11 cellular contexts compared by ENCODE assay signal in the genomic region with DNA sequence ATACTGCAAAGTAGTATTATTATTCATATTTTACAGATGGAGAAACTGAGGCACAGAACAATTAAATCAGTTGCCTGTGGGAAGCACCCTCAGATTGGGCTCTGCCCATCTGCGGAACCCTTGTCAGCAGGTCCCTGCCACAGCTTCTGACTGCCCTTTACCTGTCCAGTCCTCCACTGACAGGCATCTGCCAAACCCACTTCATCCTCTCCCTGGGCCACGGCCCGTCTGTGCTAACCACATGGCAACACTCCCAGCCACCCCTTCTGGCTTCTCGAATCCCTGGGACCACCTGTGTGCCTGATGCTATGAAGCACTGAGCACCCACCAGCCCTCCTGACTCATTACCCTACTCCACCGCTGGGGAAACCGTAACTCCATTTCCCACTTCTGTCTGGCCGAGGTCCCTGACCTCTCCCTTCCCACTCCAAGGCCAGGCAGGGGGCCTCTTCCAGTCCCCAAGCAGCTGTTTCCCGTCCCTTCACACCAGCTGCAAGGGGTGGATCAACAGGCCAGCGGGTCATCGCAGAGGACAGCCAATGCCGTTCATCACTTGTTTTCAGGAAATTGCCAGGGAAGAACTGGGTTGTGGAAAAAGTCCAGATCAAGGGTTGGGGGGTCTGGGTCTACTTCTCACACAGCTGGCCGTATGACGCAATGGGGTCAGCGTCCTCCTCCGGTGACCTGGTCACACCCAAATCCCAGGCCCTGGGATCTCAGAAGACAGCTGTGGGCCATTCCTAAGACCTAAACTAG. TPM values are rescaled to one million over a fixed set of nuclear protein-coding genes. Genes with fewer than 3 reads are reported as not detected.
DNase-seq lines count a peak whose midpoint lies in the region; ATAC-seq and TF ChIP-seq lines count a peak whose summit lies in the region.
"Had no signal": no experiment of that assay in that cellular context is flagged by ENCODE, and none has a peak within 500 bp of the region (broad histone marks: within the 10 kb centered on the region; RNA-seq: fewer than 3 reads in every experiment).

No MANE protein-coding gene starts in this region.

- H3K9me3 ChIP-seq in mesenchymal stem cell (ENCODE audit: control insufficient read depth, low read length) (no peaks in the 10 kb centered on the region), upper lobe of right lung (no peaks in the 10 kb centered on the region)

- H2AFZ ChIP-seq in mesenchymal stem cell (ENCODE audit: low read depth, low read length), result no peak overlapping the region

- no peak overlapping the region for H3K18ac ChIP-seq in mesenchymal stem cell (ENCODE audit: low read depth in 1 of 2, low read length in 2 of 2)

- peak overlapping the region; percentile 57 for H3K27ac Mint-ChIP-seq in activated CD4-positive, alpha-beta T cell treated with anti-CD3 and anti-CD28 coated beads, Interleukin-2, amount 10 ng/mL, durations not matched to agents 7 days and 5 days

- WGBS in mesenchymal stem cell, result 15% methylated on average over 15 of the region's 15 CpGs

- ATAC-seq in upper lobe of right lung (peak; percentile 37), HG03025 (IDR thresholded peaks at IDR 0.05; ENCODE audit: low FRiP score, unreplicated experiment) (no peak)
- ATAC-seq: activated naive CD4-positive, alpha-beta T cell treated with anti-CD3 and anti-CD28 coated beads, Interleukin-2, amount 50 U/mL, for 72 hours had no signal

- peak; percentile 31 for TF ChIP-seq CTCF in upper lobe of right lung (IDR thresholded peaks at IDR 0.05)

- peaks cover 17% of the 10 kb centered on the region for H3K4me1 ChIP-seq in mesenchymal stem cell (ENCODE audit: control insufficient read depth, insufficient read depth, low read depth, low read length)
- peaks cover 22% of the 10 kb centered on the region for H3K4me1 ChIP-seq in upper lobe of right lung

- no peaks in the 10 kb centered on the region for H3K36me3 Mint-ChIP-seq in activated CD4-positive, alpha-beta T cell treated with anti-CD3 and anti-CD28 coated beads, Interleukin-2, amount 10 ng/mL, durations not matched to agents 7 days and 5 days (ENCODE audit: low read depth)
- H3K36me3 Mint-ChIP-seq: activated naive CD4-positive, alpha-beta T cell treated with anti-CD3 and anti-CD28 coated beads, Interleukin-2, amount 50 U/mL, for 72 hours had no signal

- no peak overlapping the region for H3K4me3 ChIP-seq in mesenchymal stem cell (ENCODE audit: insufficient read depth in 1 of 2, low read depth in 1 of 2, low read length in 2 of 2)
- H3K4me3 ChIP-seq in upper lobe of right lung, result peak overlapping the region; percentile 28

- no peak overlapping the region for H3K23ac ChIP-seq in mesenchymal stem cell (ENCODE audit: low read length in 2 of 2)

- H3K79me1 ChIP-seq in mesenchymal stem cell (replicated peaks; ENCODE audit: low read length, poor library complexity, severe bottlenecking), result no peaks in the 10 kb centered on the region

- no peak overlapping the region for H3K4me2 ChIP-seq in mesenchymal stem cell (ENCODE audit: low read length, poor library complexity, severe bottlenecking)

- H3K27me3 Mint-ChIP-seq in activated CD4-positive, alpha-beta T cell treated with anti-CD3 and anti-CD28 coated beads, Interleukin-2, amount 10 ng/mL, durations not matched to agents 7 days and 5 days, result peaks cover 45% of the 10 kb centered on the region

- H3K27me3 ChIP-seq in mesenchymal stem cell (ENCODE audit: control insufficient read depth in 1 of 2, insufficient read depth in 1 of 2, low read length in 2 of 2), result peaks cover 27 to 65% of the 10 kb centered on the region in 2 experiments
- H3K27me3 ChIP-seq in upper lobe of right lung, result no peaks in the 10 kb centered on the region

- H3K4ac ChIP-seq in mesenchymal stem cell (ENCODE audit: low read depth in 1 of 2, low read length in 2 of 2), result no peak overlapping the region

- POLR2A ChIA-PET in activated CD4-positive, alpha-beta T cell treated with anti-CD3 and anti-CD28 coated beads, Interleukin-2, amount 10 ng/mL, durations not matched to agents 7 days and 5 days (lab: Charles Lee), result interaction anchor here (0.5 to 0.6 kb wide), 2 partner anchors 14 to 390 kb away, joined by 3 to 8 read pairs; no protein-coding TSS in a partner anchor

- intact Hi-C loops in upper lobe of right lung (cut with DNase I), result no loop called here

- no peaks in the 10 kb centered on the region for H3K9me3 Mint-ChIP-seq in activated CD4-positive, alpha-beta T cell treated with anti-CD3 and anti-CD28 coated beads, Interleukin-2, amount 10 ng/mL, durations not matched to agents 7 days and 5 days
- H3K9me3 Mint-ChIP-seq: activated naive CD4-positive, alpha-beta T cell treated with anti-CD3 and anti-CD28 coated beads, Interleukin-2, amount 50 U/mL, for 72 hours had no signal

- H3K4me1 Mint-ChIP-seq in activated CD4-positive, alpha-beta T cell treated with anti-CD3 and anti-CD28 coated beads, Interleukin-2, amount 10 ng/mL, durations not matched to agents 7 days and 5 days, result peaks cover 21% of the 10 kb centered on the region

- no peak overlapping the region for H2BK120ac ChIP-seq in mesenchymal stem cell (ENCODE audit: low read depth, low read length)

- CTCF ChIA-PET in activated CD4-positive, alpha-beta T cell treated with anti-CD3 and anti-CD28 coated beads, Interleukin-2, amount 10 ng/mL, durations not matched to agents 7 days and 5 days (lab: Charles Lee), result interaction anchor here (0.5 to 4.7 kb wide), 5 partner anchors 13 to 844 kb away, joined by 3 to 38 read pairs (median 3); no protein-coding TSS in a partner anchor

- H3K4me3 Mint-ChIP-seq in activated CD4-positive, alpha-beta T cell treated with anti-CD3 and anti-CD28 coated beads, Interleukin-2, amount 10 ng/mL, durations not matched to agents 7 days and 5 days, result no peak overlapping the region

- no peak overlapping the region for H2AK5ac ChIP-seq in mesenchymal stem cell (ENCODE audit: low read length, severe bottlenecking)

- H3K9ac ChIP-seq in mesenchymal stem cell (ENCODE audit: low read length), result no peak overlapping the region

- H2BK12ac ChIP-seq in mesenchymal stem cell (ENCODE audit: low read length in 2 of 2), result no peak overlapping the region

- H3K27ac ChIP-seq in mesenchymal stem cell (ENCODE audit: low read length, poor library complexity, severe bottlenecking) (no peak overlapping the region), upper lobe of right lung (peak overlapping the region; percentile 97)

- H3K14ac ChIP-seq in mesenchymal stem cell (ENCODE audit: low read length in 2 of 2), result no peak overlapping the region

- H4K8ac ChIP-seq in mesenchymal stem cell (ENCODE audit: low read length), result no peak overlapping the region

- H4K91ac ChIP-seq in mesenchymal stem cell (ENCODE audit: low read length), result no peak overlapping the region

- H3K36me3 ChIP-seq in mesenchymal stem cell (ENCODE audit: control insufficient read depth in 1 of 2, insufficient read depth in 2 of 2, low read depth in 1 of 2, low read length in 2 of 2) (no peaks in the 10 kb centered on the region), upper lobe of right lung (no peaks in the 10 kb centered on the region)

- no peak overlapping the region for H2BK5ac ChIP-seq in mesenchymal stem cell (ENCODE audit: low read depth, low read length, poor library complexity, severe bottlenecking)

- H2BK15ac ChIP-seq in mesenchymal stem cell (ENCODE audit: low read depth, poor library complexity, severe bottlenecking), result no peak overlapping the region

- DNase-seq in activated CD4-positive, alpha-beta T cell treated with anti-CD3 and anti-CD28 coated beads, Interleukin-2, amount 10 ng/mL, durations not matched to agents 7 days and 5 days, result no peak
- DNase-seq in activated CD4-positive, alpha-beta T cell treated with anti-CD3 and anti-CD28 coated beads, Interleukin-2, amount 50 U/mL, for 1 hour, result no peak
- DNase-seq in epidermal melanocyte (ENCODE audit: insufficient read length, low spot score) (peak; percentile 12), mesenchymal stem cell (peak; percentile 49), upper lobe of right lung (peak; percentile 81), activated T-cell treated with anti-CD3 and anti-CD28 coated beads for 4 hours (no peak), NOMO-1 treated with dmso at 0.1 percent for 144 hours (lab: John Stamatoyannopoulos, UW; ENCODE audit: unreplicated experiment) (no peak)
- DNase-seq: NCI-H2029 treated with DMSO at 0.1 percent for 48 hours had no signal

RNA-seq across cellular contexts. Expression of gene KANK3, which starts 2.5 kb away (rescaled TPM):
- 1 to 10 TPM; 1.3 to 2.7 TPM for total RNA-seq in activated CD4-positive, alpha-beta T cell treated with anti-CD3 and anti-CD28 coated beads, Interleukin-2, amount 10 ng/mL, durations not matched to agents 7 days and 5 days
- polyA plus RNA-seq in mesenchymal stem cell (2013, experiment 1 of 2), result 0.14 TPM
- polyA plus RNA-seq in mesenchymal stem cell (2013, experiment 2 of 2), result 0.23 TPM
- 54.0 TPM for total RNA-seq in upper lobe of right lung
- total RNA-seq: HT1080 had no signal

RNA-seq across cellular contexts. Expression of gene RPS28, which starts 19.2 kb away (rescaled TPM):
- 1,000 to 10,000 TPM; 1,480 to 2,023 TPM for total RNA-seq in activated CD4-positive, alpha-beta T cell treated with anti-CD3 and anti-CD28 coated beads, Interleukin-2, amount 10 ng/mL, durations not matched to agents 7 days and 5 days
- 1,490 TPM for polyA plus RNA-seq in mesenchymal stem cell (2013, experiment 1 of 2)
- polyA plus RNA-seq in mesenchymal stem cell (2013, experiment 2 of 2), result 1,615 TPM
- total RNA-seq in upper lobe of right lung, result 1,645 TPM

RNA-seq across cellular contexts. Expression of gene NDUFA7, which starts 19.3 kb away (rescaled TPM):
- total RNA-seq in activated CD4-positive, alpha-beta T cell treated with anti-CD3 and anti-CD28 coated beads, Interleukin-2, amount 10 ng/mL, durations not matched to agents 7 days and 5 days, result 10 to 100 TPM; 61.8 to 65.6 TPM
- polyA plus RNA-seq in mesenchymal stem cell (2013, experiment 1 of 2), result 104 TPM
- polyA plus RNA-seq in mesenchymal stem cell (2013, experiment 2 of 2), result 104 TPM
- 35.7 TPM for total RNA-seq in upper lobe of right lung

RNA-seq across cellular contexts. Expression of gene ANGPTL4, which starts 23.4 kb away (rescaled TPM):
- not detected for total RNA-seq in activated CD4-positive, alpha-beta T cell treated with anti-CD3 and anti-CD28 coated beads, Interleukin-2, amount 10 ng/mL, durations not matched to agents 7 days and 5 days
- 48.8 TPM for polyA plus RNA-seq in mesenchymal stem cell (2013, experiment 1 of 2)
- 48.5 TPM for polyA plus RNA-seq in mesenchymal stem cell (2013, experiment 2 of 2)
- total RNA-seq in upper lobe of right lung, result 6.3 TPM
- total RNA-seq: HT1080 had no signal

RNA-seq across cellular contexts. Expression of gene CD320, which starts 32.4 kb away (rescaled TPM):
- total RNA-seq in activated CD4-positive, alpha-beta T cell treated with anti-CD3 and anti-CD28 coated beads, Interleukin-2, amount 10 ng/mL, durations not matched to agents 7 days and 5 days, result 10 to 100 TPM; 32.1 to 36.3 TPM
- polyA plus RNA-seq in mesenchymal stem cell (2013, experiment 1 of 2), result 16.5 TPM
- polyA plus RNA-seq in mesenchymal stem cell (2013, experiment 2 of 2), result 16.4 TPM
- total RNA-seq in upper lobe of right lung, result 49.4 TPM

Comparison
In these comparisons a context has a peak if more than half of its experiments do, and no peak if none do; other contexts are left out.
1. DNase-seq: peak in epidermal melanocyte (single experiment), mesenchymal stem cell (single experiment) and upper lobe of right lung (single experiment); none in activated CD4-positive, alpha-beta T cell treated with anti-CD3 and anti-CD28 coated beads, Interleukin-2, amount 10 ng/mL, durations not matched to agents 7 days and 5 days (single experiment), activated CD4-positive, alpha-beta T cell treated with anti-CD3 and anti-CD28 coated beads, Interleukin-2, amount 50 U/mL, for 1 hour (single experiment), activated T-cell treated with anti-CD3 and anti-CD28 coated beads for 4 hours (single experiment) and NOMO-1 treated with dmso at 0.1 percent for 144 hours (single experiment).
2. RNA of gene KANK3, which starts 2.5 kb away (total RNA-seq): 54.0 TPM in upper lobe of right lung (single experiment); 1.3 to 2.7 TPM in activated CD4-positive, alpha-beta T cell treated with anti-CD3 and anti-CD28 coated beads, Interleukin-2, amount 10 ng/mL, durations not matched to agents 7 days and 5 days; every median in the first group is over 10 times any median in the second.